10 cellular contexts compared by ENCODE assay signal in the genomic region with DNA sequence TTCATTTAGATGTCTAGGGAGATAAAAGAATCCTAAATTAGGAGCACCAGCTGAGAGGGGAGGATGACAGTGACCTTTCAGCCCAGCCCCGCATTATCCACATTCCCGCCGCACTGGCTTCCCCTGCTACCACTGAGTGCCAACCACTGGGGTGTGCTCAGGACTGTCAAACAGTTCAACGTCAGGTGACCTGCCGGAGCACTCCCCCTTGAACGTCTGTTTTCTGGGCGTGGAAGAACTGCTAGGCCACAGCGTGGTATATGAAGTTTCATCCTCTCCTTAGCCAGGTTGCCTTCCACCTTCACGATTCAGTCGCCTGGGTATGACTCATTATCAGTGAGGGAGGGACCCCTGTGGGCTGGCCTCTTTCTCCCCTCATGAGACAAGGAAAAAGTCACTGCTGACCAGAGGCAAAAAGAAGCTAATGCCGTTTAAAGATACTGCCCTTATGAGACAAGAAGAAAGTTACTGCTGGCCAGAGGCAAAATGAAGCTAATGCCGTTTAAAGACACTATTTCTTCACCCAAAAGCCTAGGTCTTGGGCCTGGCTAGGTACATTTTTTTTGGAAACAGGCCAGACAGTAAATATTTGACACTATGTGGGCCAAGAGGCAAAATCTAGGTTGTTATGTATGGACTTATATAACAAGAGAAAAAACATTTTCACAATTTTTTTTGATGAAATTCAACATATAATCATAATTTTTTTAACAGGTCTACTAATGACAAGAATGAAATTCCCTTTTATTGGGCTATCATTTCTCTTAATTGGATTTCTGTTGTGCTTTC. TPM values are rescaled to one million over a fixed set of nuclear protein-coding genes. Genes with fewer than 3 reads are reported as not detected.
A peak's percentile ranks its signal among the peaks of the same experiment; 100 is the strongest.
DNase-seq lines count a peak whose midpoint lies in the region; ATAC-seq, FAIRE-seq and TF ChIP-seq lines count a peak whose summit lies in the region.
"Had no signal": no experiment of that assay in that cellular context is flagged by ENCODE, and none has a peak within 500 bp of the region (broad histone marks: within the 10 kb centered on the region; RNA-seq: fewer than 3 reads in every experiment).

No MANE protein-coding gene starts in this region.

- intact Hi-C loops in K562 (cut with micrococcal nuclease): no loop called here

- POLR2A ChIA-PET in K562 (lab: Yijun Ruan, JAX): interaction anchor here (0.7 kb wide), 1 partner anchor 12 kb away, joined by 3 read pairs; no protein-coding TSS in a partner anchor

- H3K4me1 ChIP-seq in K562 (replicated peaks in 1 of 2; ENCODE audit: control insufficient read depth in 2 of 2, insufficient read depth in 2 of 2, low read length in 2 of 2) (peaks cover 14 to 19% of the 10 kb centered on the region in 2 experiments; a peak in 4 of 5 replicates), subcutaneous abdominal adipose tissue (ENCODE audit: control insufficient read depth in 5 of 5, insufficient read depth in 5 of 5, low read length in 5 of 5) (peaks cover 0 to 39% (median 39%) of the 10 kb centered on the region in 5 donors)

- no peak for TF ChIP-seq RAD21 in K562 (CRISPR knock-in tag; conservative IDR thresholded peaks at IDR 0.05 in 1 of 2, IDR thresholded peaks at IDR 0.05 in 1 of 2)

- H3K9ac ChIP-seq in K562 (ENCODE audit: insufficient read depth in 1 of 2, low read depth in 2 of 2, low read length in 2 of 2) (no peak overlapping the region; a peak in 1 of 4 replicates), subcutaneous abdominal adipose tissue (ENCODE audit: low read length in 5 of 5) (no peak overlapping the region)

- no peak; the same call in 2 of the 3 replicates for ATAC-seq in K562
- ATAC-seq in HG02973 (IDR thresholded peaks at IDR 0.05; ENCODE audit: unreplicated experiment): no peak

- FAIRE-seq in K562 (lab: Jason Lieb, UNC): no peak

- no peaks in the 10 kb centered on the region for H3K9me3 ChIP-seq in K562 (replicated peaks; ENCODE audit: control insufficient read depth, insufficient read depth, low read depth, low read length)
- H3K9me3 ChIP-seq in subcutaneous abdominal adipose tissue (ENCODE audit: control insufficient read depth in 5 of 5, low read length in 5 of 5): no peaks in the 10 kb centered on the region
- H3K9me3 ChIP-seq: neutrophil, tibial artery had no signal

- H2AFZ ChIP-seq in K562 (ENCODE audit: low read depth, low read length): peak overlapping the region; percentile 18; the same call in 1 of the 2 replicates

- WGBS in K562 (ENCODE audit: insufficient coverage, low coverage, missing lambda C conversion rate): 16% methylated on average over 5 of the region's 12 CpGs

- DNase-seq in activated CD4-positive, alpha-beta T cell treated with anti-CD3 and anti-CD28 coated beads for 4 hours: peak; percentile 12
- DNase-seq in activated CD4-positive, alpha-beta T cell treated with anti-CD3 and anti-CD28 coated beads for 1 hour: no peak
- DNase-seq in K562 (ENCODE audit: extremely low read depth in 1 of 4, low spot score in 3 of 4) (peak; percentile 10 to 39 (median 18)), left kidney (ENCODE audit: low read depth, low spot score) (peak; percentile 50), GM10266 (ENCODE audit: extremely low spot score) (no peak), GM19240 (ENCODE audit: insufficient read length, low spot score) (no peak)
- DNase-seq: tibial artery had no signal

- TF ChIP-seq POLR2A in K562 (conservative IDR thresholded peaks at IDR 0.05): no peak

- H3K4me3 ChIP-seq in K562 (no peak overlapping the region), subcutaneous abdominal adipose tissue (ENCODE audit: low read depth in 1 of 5, low read length in 5 of 5) (no peak overlapping the region)
- H3K4me3 ChIP-seq: tibial artery had no signal

- H3K27me3 ChIP-seq in K562 (ENCODE audit: control insufficient read depth in 2 of 2, insufficient read depth in 2 of 2, low read length in 2 of 2): no peaks in the 10 kb centered on the region
- H3K27me3 ChIP-seq in subcutaneous abdominal adipose tissue (ENCODE audit: control insufficient read depth in 5 of 5, insufficient read depth in 4 of 5, low read length in 5 of 5): no peaks in the 10 kb centered on the region
- H3K27me3 ChIP-seq: neutrophil, tibial artery had no signal

- no TSS peak for BruUV-seq in K562 (replicated peaks; lab: Mats Ljungman, UMichigan)

- H3K36me3 ChIP-seq in K562 (ENCODE audit: control insufficient read depth, insufficient read depth, low read length): no peaks in the 10 kb centered on the region
- H3K36me3 ChIP-seq in subcutaneous abdominal adipose tissue (ENCODE audit: control insufficient read depth in 5 of 5, insufficient read depth in 5 of 5, low read length in 5 of 5): peaks cover 5 to 30% (median 14%) of the 10 kb centered on the region in 5 donors

- CTCF ChIA-PET in K562 (lab: Yijun Ruan, JAX; ENCODE audit: low intra/inter-chr PET ratio): no interaction called here

- H3K79me2 ChIP-seq in K562 (ENCODE audit: control insufficient read depth, insufficient read depth, low read length): peaks cover 7% of the 10 kb centered on the region; the same call in 1 of the 3 replicates

- TF ChIP-seq EP300 in K562 (IDR thresholded peaks at IDR 0.05; ENCODE audit: low read length): no peak

- no peaks in the 10 kb centered on the region for H4K20me1 ChIP-seq in K562 (replicated peaks; ENCODE audit: control insufficient read depth, insufficient read depth, low read length)

- no peaks in the 10 kb centered on the region for H3K9me1 ChIP-seq in K562 (ENCODE audit: control insufficient read depth, insufficient read depth, low read length)

- no peak overlapping the region for H3K4me2 ChIP-seq in K562 (ENCODE audit: insufficient read depth, low read length)

- TF ChIP-seq CTCF in K562 (IDR thresholded peaks at IDR 0.05 in 2 of 3, conservative IDR thresholded peaks at IDR 0.05 in 1 of 3; ENCODE audit: insufficient read depth in 2 of 3, low read depth in 1 of 3, low read length in 3 of 3) (no peak), GM10266 (IDR thresholded peaks at IDR 0.05; ENCODE audit: control insufficient read depth, insufficient read depth, low read depth, missing control alignments) (no peak)

- in situ Hi-C loops in K562 (cut with MboI): no loop called here

- H3K27ac ChIP-seq in K562 (ENCODE audit: extremely low read depth, low read depth, low read length): no peak overlapping the region
- peak overlapping the region; percentile 48 for H3K27ac ChIP-seq in subcutaneous abdominal adipose tissue (ENCODE audit: low read depth, low read length)
- H3K27ac ChIP-seq: neutrophil had no signal

RNA-seq across cellular contexts. Expression of a gene that starts 4.6 kb away (rescaled TPM):
- total RNA-seq in K562 (2011; cell fraction: chromatin; rRNA removed; ENCODE audit: low replicate concordance): 4.2 and 6.2 TPM in 2 replicates
- total RNA-seq in K562 (2011; cell fraction: nucleolus; rRNA removed): 2.2 and 5.0 TPM in 2 replicates
- 2.7 and 5.5 TPM in 2 replicates for total RNA-seq in K562 (2011; cell fraction: nucleoplasm; rRNA removed)
- total RNA-seq in K562 (2014; rRNA removed) (1.2 and 2.0 TPM in 2 replicates), K562 (2014; rRNA removed; fragmentation: Illumina TruSeq; extraction: Trizol) (1.7 and 2.0 TPM in 2 replicates), K562 (2015; rRNA removed; fragmentation: Illumina TruSeq; extraction: Trizol) (1.1 and 1.9 TPM in 2 replicates), K562 (2021) (2.8 and 3.0 TPM in 2 replicates)
- polyA plus RNA-seq in K562 (2011; rRNA removed) (3.5 and 5.0 TPM in 2 replicates), K562 (2014; fragmentation: Illumina TruSeq; extraction: Trizol) (1.1 and 1.9 TPM in 2 replicates), K562 (2014; fragmentation: Nextera tagmentation; extraction: Ambion mirVana) (1 to 10 TPM; 1.3 to 2.0 TPM), K562 (2014; rRNA removed) (1.1 and 2.3 TPM in 2 replicates)
- 1.2 and 2.1 TPM in 2 replicates for polyA plus RNA-seq in K562 (2011; cell fraction: cytosol; rRNA removed)
- 4.0 and 7.1 TPM in 2 replicates for polyA plus RNA-seq in K562 (2011; cell fraction: nucleus; rRNA removed)
- polyA plus RNA-seq in K562 (2012): 2.4 and 4.1 TPM in 2 replicates
- 1.4 and 1.9 TPM in 2 replicates for polyA minus RNA-seq in K562 (2011; rRNA and poly(A)+ RNA removed)
- polyA minus RNA-seq in K562 (2011; cell fraction: cytosol; rRNA and poly(A)+ RNA removed): not detected in 2 replicates
- 1.9 and 5.0 TPM in 2 replicates for polyA minus RNA-seq in K562 (2011; cell fraction: nucleus; rRNA and poly(A)+ RNA removed)

RNA-seq across cellular contexts. Expression of a gene that starts 4.9 kb away (rescaled TPM):
- 1.7 and 2.1 TPM in 2 replicates for total RNA-seq in K562 (2011; cell fraction: chromatin; rRNA removed; ENCODE audit: low replicate concordance)
- total RNA-seq in K562 (2011; cell fraction: nucleolus; rRNA removed): 1.0 and 1.6 TPM in 2 replicates
- 1.5 and 1.8 TPM in 2 replicates for total RNA-seq in K562 (2011; cell fraction: nucleoplasm; rRNA removed)
- total RNA-seq in K562 (2014; rRNA removed): 20.2 and 22.7 TPM in 2 replicates
- total RNA-seq in K562 (2014; rRNA removed; fragmentation: Illumina TruSeq; extraction: Trizol): 24.3 and 26.8 TPM in 2 replicates
- 35.4 and 37.3 TPM in 2 replicates for total RNA-seq in K562 (2015; rRNA removed; fragmentation: Illumina TruSeq; extraction: Trizol)
- total RNA-seq in K562 (2021): 25.1 and 25.8 TPM in 2 replicates
- polyA plus RNA-seq in K562 (2011; rRNA removed): 16.6 and 20.5 TPM in 2 replicates
- polyA plus RNA-seq in K562 (2011; cell fraction: cytosol; rRNA removed): 6.5 and 10.2 TPM in 2 replicates
- polyA plus RNA-seq in K562 (2011; cell fraction: nucleus; rRNA removed): 2.8 and 6.8 TPM in 2 replicates
- polyA plus RNA-seq in K562 (2012): 33.5 and 38.3 TPM in 2 replicates
- 24.5 and 24.9 TPM in 2 replicates for polyA plus RNA-seq in K562 (2014; fragmentation: Illumina TruSeq; extraction: Trizol)
- polyA plus RNA-seq in K562 (2014; fragmentation: Nextera tagmentation; extraction: Ambion mirVana): 10 to 100 TPM; 15.0 to 23.0 TPM
- 16.5 and 16.6 TPM in 2 replicates for polyA plus RNA-seq in K562 (2014; rRNA removed)
- polyA minus RNA-seq in K562 (2011; rRNA and poly(A)+ RNA removed): 52.6 and 53.0 TPM in 2 replicates
- polyA minus RNA-seq in K562 (2011; cell fraction: cytosol; rRNA and poly(A)+ RNA removed): 15.8 and 23.3 TPM in 2 replicates
- polyA minus RNA-seq in K562 (2011; cell fraction: nucleus; rRNA and poly(A)+ RNA removed): 2.2 and 6.3 TPM in 2 replicates

RNA-seq across cellular contexts. Expression of a gene that starts 55.3 kb away (rescaled TPM):
- 9.7 and 29.8 TPM in 2 replicates for total RNA-seq in K562 (2011; cell fraction: chromatin; rRNA removed; ENCODE audit: low replicate concordance)
- 4.5 and 5.5 TPM in 2 replicates for total RNA-seq in K562 (2011; cell fraction: nucleolus; rRNA removed)
- total RNA-seq in K562 (2011; cell fraction: nucleoplasm; rRNA removed): 7.6 and 11.0 TPM in 2 replicates
- 15.6 and 22.7 TPM in 2 replicates for total RNA-seq in K562 (2014; rRNA removed)
- 20.4 and 22.7 TPM in 2 replicates for total RNA-seq in K562 (2014; rRNA removed; fragmentation: Illumina TruSeq; extraction: Trizol)
- total RNA-seq in K562 (2015; rRNA removed; fragmentation: Illumina TruSeq; extraction: Trizol): 16.5 and 16.8 TPM in 2 replicates
- 20.3 and 21.3 TPM in 2 replicates for total RNA-seq in K562 (2021)
- 7.7 and 12.4 TPM in 2 replicates for polyA plus RNA-seq in K562 (2011; rRNA removed)
- 3.1 and 5.4 TPM in 2 replicates for polyA plus RNA-seq in K562 (2011; cell fraction: cytosol; rRNA removed)
- polyA plus RNA-seq in K562 (2011; cell fraction: nucleus; rRNA removed): 2.8 TPM in 2 replicates
- 6.1 and 7.8 TPM in 2 replicates for polyA plus RNA-seq in K562 (2012)
- 11.9 and 14.2 TPM in 2 replicates for polyA plus RNA-seq in K562 (2014; fragmentation: Illumina TruSeq; extraction: Trizol)
- 1 to 10 TPM; 9.5 to 9.7 TPM for polyA plus RNA-seq in K562 (2014; fragmentation: Nextera tagmentation; extraction: Ambion mirVana)
- polyA plus RNA-seq in K562 (2014; rRNA removed): 10.3 and 10.7 TPM in 2 replicates
- polyA minus RNA-seq in K562 (2011; rRNA and poly(A)+ RNA removed): 19.6 and 21.1 TPM in 2 replicates
- 7.7 and 14.0 TPM in 2 replicates for polyA minus RNA-seq in K562 (2011; cell fraction: cytosol; rRNA and poly(A)+ RNA removed)
- 7.3 and 14.7 TPM in 2 replicates for polyA minus RNA-seq in K562 (2011; cell fraction: nucleus; rRNA and poly(A)+ RNA removed)

Comparison
In these comparisons a context has a peak if more than half of its experiments do, and no peak if none do; other contexts are left out.
1. DNase-seq: peak in activated CD4-positive, alpha-beta T cell treated with anti-CD3 and anti-CD28 coated beads for 4 hours (2 of 2), K562 (4 of 4) and left kidney (single experiment); none in activated CD4-positive, alpha-beta T cell treated with anti-CD3 and anti-CD28 coated beads for 1 hour (single experiment), GM10266 (single experiment) and GM19240 (single experiment).